In the genomic region with DNA sequence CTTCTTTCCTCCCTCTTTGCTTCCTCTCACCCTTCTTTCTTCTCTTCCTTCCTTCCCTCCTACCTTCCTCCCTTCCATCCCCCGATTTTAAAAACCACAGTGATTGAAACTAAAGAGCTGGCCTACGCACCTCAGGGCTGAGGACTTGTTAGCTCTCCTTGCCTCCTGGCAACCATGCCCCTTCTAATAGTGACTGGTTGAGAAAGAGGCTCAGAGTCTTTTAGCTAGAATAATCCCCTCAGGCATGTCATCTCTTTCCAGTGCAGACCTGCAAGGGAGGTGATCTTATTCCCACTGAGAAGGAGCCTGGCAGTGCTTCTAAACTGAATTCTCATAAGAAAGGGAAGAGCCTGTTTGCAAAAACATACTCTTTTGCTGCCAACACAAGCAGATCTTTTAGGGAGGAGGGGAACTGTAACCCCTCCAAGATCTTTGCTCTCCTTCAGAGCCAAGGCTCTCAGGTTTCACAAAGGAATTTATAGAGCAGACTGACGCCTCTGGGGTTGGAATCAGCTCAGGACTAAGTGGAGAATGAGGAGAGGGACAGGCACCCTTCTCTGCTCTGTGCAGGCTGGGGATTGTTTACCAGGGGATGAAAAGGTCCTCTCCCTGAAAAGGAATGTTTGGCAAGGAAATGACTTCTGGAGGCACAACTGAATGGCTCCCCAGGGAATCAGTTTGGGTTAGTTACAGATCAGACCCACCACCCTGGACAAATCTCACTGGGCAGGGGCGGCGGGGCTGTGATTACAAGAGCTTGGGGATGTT, we compare ENCODE assay signal across 8 cellular contexts. TPM values are rescaled to one million over a fixed set of nuclear protein-coding genes. Genes with fewer than 3 reads are reported as not detected.
DNase-seq lines count a peak whose midpoint lies in the region; ATAC-seq and TF ChIP-seq lines count a peak whose summit lies in the region.

No MANE protein-coding gene starts in this region.

- no peak overlapping the region for H2AK5ac ChIP-seq in H9 (ENCODE audit: insufficient read length, low read length)

- no CpG with 5 or more reads among the region's 5 CpGs for WGBS in H9 (ENCODE audit: extremely low coverage, insufficient read length, low lambda C conversion rate)

- no peak overlapping the region for H3K4me3 ChIP-seq in WERI-Rb-1 (ENCODE audit: low read depth, low read length)

- H3K4me2 ChIP-seq in H9 (ENCODE audit: insufficient read depth, insufficient read length, low read length) = peak overlapping the region; percentile 13

- ATAC-seq in esophagus mucosa = no peak

- H3K23me2 ChIP-seq in H9 (ENCODE audit: insufficient read length, low read depth, low read length, poor library complexity, severe bottlenecking) = no peaks in the 10 kb centered on the region

- peaks cover 100% of the 10 kb centered on the region for H3K27me3 Mint-ChIP-seq in H9 (ENCODE audit: low read depth)

- peak overlapping the region; percentile 21 to 70 for H3K4me3 Mint-ChIP-seq in H9

- H4K20me1 ChIP-seq in H9 (ENCODE audit: control insufficient read depth, insufficient read depth, insufficient read length) = no peaks in the 10 kb centered on the region

- no peak overlapping the region for H3K4ac ChIP-seq in H9 (ENCODE audit: low read depth, low read length)

- H4K8ac ChIP-seq in H9 (replicated peaks; ENCODE audit: insufficient read length, low read depth, low read length) = no peak overlapping the region

- no peaks in the 10 kb centered on the region for H3K79me1 ChIP-seq in H9 (ENCODE audit: insufficient read depth, low read depth, low read length, poor library complexity, severe bottlenecking)

- H3K56ac ChIP-seq in H9 (ENCODE audit: insufficient read length, low read depth, low read length) = no peak overlapping the region

- no peak overlapping the region for H3T11ph ChIP-seq in H9 (ENCODE audit: low read length)

- no peak overlapping the region for H3K14ac ChIP-seq in H9 (ENCODE audit: insufficient read depth, low read length)

- H2BK20ac ChIP-seq in H9 (ENCODE audit: low read depth, low read length, poor library complexity, severe bottlenecking) = no peak overlapping the region

- H2AFZ ChIP-seq in H9 (ENCODE audit: low read length) = no peak overlapping the region

- no peaks in the 10 kb centered on the region for H3K79me2 ChIP-seq in H9 (ENCODE audit: insufficient read depth, low read length)

- peaks cover 52% of the 10 kb centered on the region for H3K27me3 ChIP-seq in H9 (ENCODE audit: insufficient read depth, low read length)
- no peaks in the 10 kb centered on the region for H3K27me3 ChIP-seq in WERI-Rb-1 (ENCODE audit: insufficient read depth, low read depth, severe bottlenecking)

- peaks cover 4% of the 10 kb centered on the region; the same call in 1 of the 2 replicates for H3K4me1 ChIP-seq in H9 (ENCODE audit: insufficient read depth, low read length)

- no peak overlapping the region for H2BK12ac ChIP-seq in H9 (ENCODE audit: insufficient read length, low read depth, low read length)

- H3K18ac ChIP-seq in H9 (ENCODE audit: insufficient read length, low read depth, low read length) = no peak overlapping the region

- no peaks in the 10 kb centered on the region for H3K36me3 ChIP-seq in WERI-Rb-1

- H3K4me1 Mint-ChIP-seq in H9 = peaks cover 44 to 57% of the 10 kb centered on the region in 2 experiments

- H4K5ac ChIP-seq in H9 (ENCODE audit: insufficient read length, low read depth, low read length) = no peak overlapping the region

- H3K9ac ChIP-seq in H9 (ENCODE audit: extremely low read depth, insufficient read length, low read length) = no peak overlapping the region

- H3K9me3 ChIP-seq in H9 (ENCODE audit: control insufficient read depth, low read depth, low read length) (no peaks in the 10 kb centered on the region), WERI-Rb-1 (ENCODE audit: severe bottlenecking) (no peaks in the 10 kb centered on the region)

- H2BK5ac ChIP-seq in H9 (ENCODE audit: insufficient read length, low read length) = no peak overlapping the region

- no peak overlapping the region for H3K27ac ChIP-seq in H9 (ENCODE audit: insufficient read length, low read depth, low read length)
- H3K27ac ChIP-seq in WERI-Rb-1 = no peak overlapping the region

- H3K27ac Mint-ChIP-seq in H9 = peak overlapping the region; percentile 35 to 94 (median 94)

- DNase-seq in H9 = peak; percentile 58
- peak; percentile 22 for DNase-seq in WERI-Rb-1
- peak; percentile 33 for DNase-seq in hepatic stellate cell (ENCODE audit: low spot score)
- peak; percentile 63 for DNase-seq in smooth muscle cell of the brain vasculature (ENCODE audit: low read depth, low spot score)
- no peak for DNase-seq in RKO (ENCODE audit: low spot score)
- no peak for DNase-seq in NCI-H1930 (lab: John Stamatoyannopoulos, UW)
- DNase-seq in activated T-cell treated with anti-CD3 and anti-CD28 coated beads, Interleukin-2, amount 50 U/mL, for 1 hour = no peak

- peaks cover 3 to 10% of the 10 kb centered on the region in 2 experiments; a peak in 2 of 5 replicates for H3K9me3 Mint-ChIP-seq in H9

- no peak overlapping the region for H2BK15ac ChIP-seq in H9 (ENCODE audit: low read depth, low read length)

- TF ChIP-seq CTCF in H9 (conservative IDR thresholded peaks at IDR 0.05) (no peak), WERI-Rb-1 (IDR thresholded peaks at IDR 0.05; ENCODE audit: low read depth, low read length) (no peak)

- H2BK120ac ChIP-seq in H9 (ENCODE audit: low read depth, low read length, poor library complexity, severe bottlenecking) = no peak overlapping the region

- no peak overlapping the region for H3K23ac ChIP-seq in H9 (ENCODE audit: insufficient read length, low read depth, low read length)

- H3K36me3 Mint-ChIP-seq in H9 (ENCODE audit: insufficient read depth in 1 of 3, low read depth in 3 of 3) = no peaks in the 10 kb centered on the region

- H4K91ac ChIP-seq in H9 (ENCODE audit: insufficient read length, low read depth, low read length) = no peak overlapping the region

RNA-seq across cellular contexts. Expression of gene ANKRD1, which starts 9.4 kb away (rescaled TPM):
- total RNA-seq in H9 (2021) = 0.11 and 0.13 TPM in 2 replicates
- total RNA-seq in esophagus mucosa = 0.24 TPM

RNA-seq across cellular contexts. Expression of gene RPP30, which starts 58.5 kb away (rescaled TPM):
- total RNA-seq in H9 (2021) (70.0 and 77.7 TPM in 2 replicates), esophagus mucosa (27.5 TPM)

Comparison
In these comparisons a context has a peak if more than half of its experiments do, and no peak if none do; other contexts are left out.
1. DNase-seq: peak in H9 (single experiment), WERI-Rb-1 (single experiment), hepatic stellate cell (single experiment) and smooth muscle cell of the brain vasculature (single experiment); none in RKO (single experiment), NCI-H1930 (0 of 2) and activated T-cell treated with anti-CD3 and anti-CD28 coated beads, Interleukin-2, amount 50 U/mL, for 1 hour (single experiment).